Comparison of ENCODE assay signal across 15 cellular contexts in genomic region chr10:30398193-30398592, GRCh38.
"Had no signal": no experiment of that assay in that cellular context is flagged by ENCODE, and none has a peak within 500 bp of the region (broad histone marks: within the 10 kb centered on the region; RNA-seq: fewer than 3 reads in every experiment).

No MANE protein-coding gene starts in this region.

- H3K9me3 Mint-ChIP-seq: activated T-helper 1 cell treated with anti-CD3 and anti-CD28 coated beads, Interleukin-12 subunit alpha, Interleukin-12 subunit beta, Interleukin-2, Interleukin-4 antibody, amounts not matched to agents 30 ng/mL and 10 ng/mL and 1 ng/mL, durations not matched to agents 14 hours and 24 hours and 36 hours; endodermal cell; memory B cell had no signal

- H3K36me3 Mint-ChIP-seq: memory B cell had no signal

- DNase-seq: activated CD4-positive, alpha-beta T cell treated with anti-CD3 and anti-CD28 coated beads for 1 hour; activated naive CD4-positive, alpha-beta T cell; activated T-cell treated with anti-CD3 and anti-CD28 coated beads for 4 hours; amygdala; dorsolateral prefrontal cortex; endodermal cell; foreskin fibroblast; right lobe of liver; small intestine; stimulated activated CD4-positive, alpha-beta T cell treated with anti-CD3 and anti-CD28 coated beads, Interleukin-15, amount 100 ng/mL, for 24 hours; stimulated activated CD4-positive, alpha-beta T cell treated with anti-CD3 and anti-CD28 coated beads, Interleukin-2, amount 100 ng/mL, for 48 hours; upper lobe of right lung; WERI-Rb-1 had no signal

- H3K4me3 Mint-ChIP-seq: activated T-helper 1 cell treated with anti-CD3 and anti-CD28 coated beads, Interleukin-12 subunit alpha, Interleukin-12 subunit beta, Interleukin-2, Interleukin-4 antibody, amounts not matched to agents 30 ng/mL and 10 ng/mL and 1 ng/mL, durations not matched to agents 14 hours and 24 hours and 36 hours; endodermal cell; memory B cell had no signal

- ATAC-seq: right lobe of liver, upper lobe of right lung had no signal

- H3K27ac Mint-ChIP-seq: activated T-helper 1 cell treated with anti-CD3 and anti-CD28 coated beads, Interleukin-12 subunit alpha, Interleukin-12 subunit beta, Interleukin-2, Interleukin-4 antibody, amounts not matched to agents 30 ng/mL and 10 ng/mL and 1 ng/mL, durations not matched to agents 14 hours and 24 hours and 36 hours; endodermal cell; memory B cell had no signal

- H3K4me1 Mint-ChIP-seq: memory B cell had no signal
